Comparison of ENCODE assay signal across 33 cellular contexts in the genomic region with DNA sequence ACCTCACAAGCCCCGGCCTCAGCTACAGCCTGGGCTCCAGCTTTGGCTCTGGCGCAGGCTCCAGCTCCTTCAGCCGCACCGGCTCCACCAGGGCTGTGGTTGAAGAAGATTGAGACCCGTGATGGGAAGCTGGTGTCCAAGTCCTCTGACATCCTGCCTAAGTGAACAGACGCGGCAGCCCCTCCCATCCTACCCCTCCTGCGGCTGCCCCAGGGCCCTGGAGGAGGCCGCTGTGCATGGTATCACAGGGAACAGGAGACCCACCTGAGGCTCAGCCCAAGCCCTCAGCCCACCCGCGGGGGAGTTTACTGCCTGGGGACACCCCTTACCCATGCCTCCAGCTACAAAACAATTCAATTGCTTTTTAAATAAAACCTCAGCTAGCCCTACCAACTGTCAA. TPM values are rescaled to one million over a fixed set of nuclear protein-coding genes. Genes with fewer than 3 reads are reported as not detected.
"Had no signal": no experiment of that assay in that cellular context is flagged by ENCODE, and none has a peak within 500 bp of the region (broad histone marks: within the 10 kb centered on the region; RNA-seq: fewer than 3 reads in every experiment).

No MANE protein-coding gene starts in this region.

- H3K36me3 Mint-ChIP-seq: activated CD4-positive, alpha-beta memory T cell treated with anti-CD3 and anti-CD28 coated beads for 36 hours; activated naive CD8-positive, alpha-beta T cell treated with anti-CD3 and anti-CD28 coated beads for 36 hours had no signal

- ATAC-seq: activated T-cell treated with anti-CD3 and anti-CD28 coated beads, Interleukin-2, amount 50 U/mL, for 4 hours; PC-3 had no signal

- H3K4me3 ChIP-seq: ascending aorta, cardiac muscle cell had no signal

- H3K4me3 Mint-ChIP-seq: activated B cell treated with CpG ODN at 0.5 μM for 24 hours; activated CD4-positive, alpha-beta memory T cell treated with anti-CD3 and anti-CD28 coated beads for 36 hours; activated naive CD8-positive, alpha-beta T cell treated with anti-CD3 and anti-CD28 coated beads for 36 hours; activated T-cell treated with anti-CD3 and anti-CD28 coated beads, Interleukin-2, amount 50 U/mL, for 4 hours; activated T-helper 1 cell treated with anti-CD3 and anti-CD28 coated beads, Interleukin-12 subunit alpha, Interleukin-12 subunit beta, Interleukin-2, Interleukin-4 antibody, amounts not matched to agents 30 ng/mL and 10 ng/mL and 1 ng/mL, durations not matched to agents 14 hours and 24 hours and 36 hours had no signal

- H3K27me3 ChIP-seq: ascending aorta, cardiac muscle cell had no signal

- H3K4me2 ChIP-seq: KMS-11 had no signal

- H3K27ac Mint-ChIP-seq: activated B cell treated with CpG ODN at 0.5 μM for 24 hours; activated CD4-positive, alpha-beta memory T cell treated with anti-CD3 and anti-CD28 coated beads for 36 hours; activated naive CD8-positive, alpha-beta T cell treated with anti-CD3 and anti-CD28 coated beads for 36 hours; activated T-helper 1 cell treated with anti-CD3 and anti-CD28 coated beads, Interleukin-12 subunit alpha, Interleukin-12 subunit beta, Interleukin-2, Interleukin-4 antibody, amounts not matched to agents 30 ng/mL and 10 ng/mL and 1 ng/mL, durations not matched to agents 14 hours and 24 hours and 36 hours had no signal

- H3K4me1 Mint-ChIP-seq: activated B cell treated with CpG ODN at 0.5 μM for 24 hours; activated naive CD8-positive, alpha-beta T cell treated with anti-CD3 and anti-CD28 coated beads for 36 hours had no signal

- H3K9me3 Mint-ChIP-seq: activated B cell treated with CpG ODN at 0.5 μM for 24 hours; activated CD4-positive, alpha-beta memory T cell treated with anti-CD3 and anti-CD28 coated beads for 36 hours; activated naive CD8-positive, alpha-beta T cell treated with anti-CD3 and anti-CD28 coated beads for 36 hours; activated T-cell treated with anti-CD3 and anti-CD28 coated beads, Interleukin-2, amount 50 U/mL, for 4 hours; activated T-helper 1 cell treated with anti-CD3 and anti-CD28 coated beads, Interleukin-12 subunit alpha, Interleukin-12 subunit beta, Interleukin-2, Interleukin-4 antibody, amounts not matched to agents 30 ng/mL and 10 ng/mL and 1 ng/mL, durations not matched to agents 14 hours and 24 hours and 36 hours had no signal

- H3K9me3 ChIP-seq: ascending aorta had no signal

- FAIRE-seq: RCC 7860 had no signal

- H3K36me3 ChIP-seq: ascending aorta, cardiac muscle cell had no signal

- H3K9ac ChIP-seq: KMS-11 had no signal

- DNase-seq: activated B cell treated with CpG ODN at 0.5 μM for 24 hours; activated CD4-positive, alpha-beta memory T cell treated with anti-CD3 and anti-CD28 coated beads for 36 hours; activated CD4-positive, alpha-beta T cell treated with anti-CD3 and anti-CD28 coated beads for 4 hours; activated CD4-positive, alpha-beta T cell treated with anti-CD3 and anti-CD28 coated beads, Interleukin-2, amount 50 U/mL, for 1 hour; activated CD4-positive, CD25-positive, alpha-beta regulatory T cell treated with anti-CD3 and anti-CD28 coated beads, Interleukin-2, amount 50 U/mL, for 72 hours; activated CD8-positive, alpha-beta memory T cell treated with anti-CD3 and anti-CD28 coated beads, Interleukin-2, amount 50 U/mL, for 4 hours; activated gamma-delta T cell treated with Interleukin-2 at 50 U/mL for 16 hours; activated naive CD4-positive, alpha-beta T cell treated with anti-CD3 and anti-CD28 coated beads, Interleukin-2, amount 50 U/mL, for 16 hours; activated naive CD8-positive, alpha-beta T cell treated with anti-CD3 and anti-CD28 coated beads for 36 hours; activated T-cell treated with anti-CD3 and anti-CD28 coated beads for 4 hours; activated T-cell treated with anti-CD3 and anti-CD28 coated beads, Interleukin-2, amount 50 U/mL, for 4 hours; amniotic stem cell; MM.1S; MV-4-11; NCI-H1092; NCI-H1436 treated with DMSO at 0.1 percent for 48 hours; NCI-H1694 treated with DMSO at 0.1 percent for 48 hours; NCI-H2029; NCI-H345; NCI-H524 treated with DMSO at 0.1 percent for 48 hours; PC-3; Right ventricle myocardium superior; SW 1271; T-helper 1 cell; T-helper 2 cell; T-helper 9 cell had no signal

- H3K27ac ChIP-seq: ascending aorta, cardiac muscle cell, KMS-11, RWPE1, VCaP had no signal

RNA-seq across cellular contexts. Expression of a gene that starts 6.0 kb away (rescaled TPM):
- total RNA-seq: activated B cell treated with CpG ODN at 0.5 μM for 24 hours; activated T-helper 1 cell treated with anti-CD3 and anti-CD28 coated beads, Interleukin-12 subunit alpha, Interleukin-12 subunit beta, Interleukin-2, Interleukin-4 antibody, amounts not matched to agents 30 ng/mL and 10 ng/mL and 1 ng/mL, durations not matched to agents 14 hours and 24 hours and 36 hours had no signal

RNA-seq across cellular contexts. Expression of a gene that starts 32.2 kb away (rescaled TPM):
- total RNA-seq: activated T-cell treated with anti-CD3 and anti-CD28 coated beads, Interleukin-2, amount 50 U/mL, for 4 hours; activated T-helper 1 cell treated with anti-CD3 and anti-CD28 coated beads, Interleukin-12 subunit alpha, Interleukin-12 subunit beta, Interleukin-2, Interleukin-4 antibody, amounts not matched to agents 30 ng/mL and 10 ng/mL and 1 ng/mL, durations not matched to agents 14 hours and 24 hours and 36 hours had no signal

RNA-seq across cellular contexts. Expression of a gene that starts 32.6 kb away (rescaled TPM):
- total RNA-seq: activated T-cell treated with anti-CD3 and anti-CD28 coated beads, Interleukin-2, amount 50 U/mL, for 4 hours; activated T-helper 1 cell treated with anti-CD3 and anti-CD28 coated beads, Interleukin-12 subunit alpha, Interleukin-12 subunit beta, Interleukin-2, Interleukin-4 antibody, amounts not matched to agents 30 ng/mL and 10 ng/mL and 1 ng/mL, durations not matched to agents 14 hours and 24 hours and 36 hours had no signal
